Comparison of ENCODE assay signal across 24 cellular contexts in genomic region chr3:131363275-131363674, GRCh38. TPM values are rescaled to one million over a fixed set of nuclear protein-coding genes. Genes with fewer than 3 reads are reported as not detected.
DNase-seq lines count a peak whose midpoint lies in the region; ATAC-seq and TF ChIP-seq lines count a peak whose summit lies in the region.
"Had no signal": no experiment of that assay in that cellular context is flagged by ENCODE, and none has a peak within 500 bp of the region (broad histone marks: within the 10 kb centered on the region; RNA-seq: fewer than 3 reads in every experiment).

No MANE protein-coding gene starts in this region.

- intact Hi-C loops in activated CD4-positive, alpha-beta T cell treated with anti-CD3 and anti-CD28 coated beads, Interleukin-2, amount 10 ng/mL, durations not matched to agents 24 days and 14 days (cut with micrococcal nuclease): no loop called here
- intact Hi-C loops in dendritic cell treated with granulocyte-macrophage colony-stimulating factor and Interleukin-4, amounts not matched to agents 40 ng/mL and 50 ng/mL, for 4 days (cut with micrococcal nuclease): loop anchor here (5.0 to 10.0 kb wide), 2 partner anchors 338 to 1054 kb away; partner anchors contain the start of genes ASTE1, DNAJC13 and NEK11
- intact Hi-C loops in mucosa of descending colon (cut with DNase I, micrococcal nuclease): no loop called here
- intact Hi-C loops in activated CD8-positive, alpha-beta T cell treated with anti-CD3 and anti-CD28 coated beads for 36 hours (cut with micrococcal nuclease): no loop called here

- peaks cover 34% of the 10 kb centered on the region for H3K27me3 Mint-ChIP-seq in activated CD4-positive, alpha-beta T cell treated with anti-CD3 and anti-CD28 coated beads, Interleukin-2, amount 10 ng/mL, durations not matched to agents 24 days and 14 days
- H3K27me3 Mint-ChIP-seq in dendritic cell treated with granulocyte-macrophage colony-stimulating factor and Interleukin-4, amounts not matched to agents 40 ng/mL and 50 ng/mL, for 4 days: no peaks in the 10 kb centered on the region
- peaks cover 50% of the 10 kb centered on the region for H3K27me3 Mint-ChIP-seq in activated T-cell treated with anti-CD3 and anti-CD28 coated beads, Interleukin-2, amount 50 U/mL, for 72 hours (ENCODE audit: low read depth)
- H3K27me3 Mint-ChIP-seq in activated CD8-positive, alpha-beta T cell treated with anti-CD3 and anti-CD28 coated beads for 36 hours: peaks cover 37% of the 10 kb centered on the region
- H3K27me3 Mint-ChIP-seq in T-helper 2 cell treated with Interferon-gamma antibody and Interleukin-4, amounts not matched to agents 5 μg/mL and 100 μg/mL, for 36 hours (ENCODE audit: low read depth): peaks cover 23% of the 10 kb centered on the region

- TF ChIP-seq CTCF in mucosa of descending colon (IDR thresholded peaks at IDR 0.05): no peak
- no peak for TF ChIP-seq CTCF in activated CD8-positive, alpha-beta T cell treated with anti-CD3 and anti-CD28 coated beads for 36 hours (IDR thresholded peaks at IDR 0.05)

- H3K4me1 ChIP-seq in mucosa of descending colon (ENCODE audit: low read depth): peaks cover 4% of the 10 kb centered on the region
- H3K4me1 ChIP-seq: BE2C had no signal

- CTCF ChIA-PET in activated CD8-positive, alpha-beta T cell treated with anti-CD3 and anti-CD28 coated beads for 36 hours (lab: Charles Lee): no interaction called here

- H3K9me3 ChIP-seq in mucosa of descending colon: no peaks in the 10 kb centered on the region
- H3K9me3 ChIP-seq: BE2C had no signal

- no peak overlapping the region for H3K4me3 Mint-ChIP-seq in activated CD4-positive, alpha-beta T cell treated with anti-CD3 and anti-CD28 coated beads, Interleukin-2, amount 10 ng/mL, durations not matched to agents 24 days and 14 days
- peak overlapping the region; percentile 84 for H3K4me3 Mint-ChIP-seq in dendritic cell treated with granulocyte-macrophage colony-stimulating factor and Interleukin-4, amounts not matched to agents 40 ng/mL and 50 ng/mL, for 4 days
- H3K4me3 Mint-ChIP-seq in activated T-cell treated with anti-CD3 and anti-CD28 coated beads, Interleukin-2, amount 50 U/mL, for 72 hours: no peak overlapping the region
- H3K4me3 Mint-ChIP-seq in activated CD8-positive, alpha-beta T cell treated with anti-CD3 and anti-CD28 coated beads for 36 hours: no peak overlapping the region
- H3K4me3 Mint-ChIP-seq in T-helper 2 cell treated with Interferon-gamma antibody and Interleukin-4, amounts not matched to agents 5 μg/mL and 100 μg/mL, for 36 hours: no peak overlapping the region

- peaks cover 4% of the 10 kb centered on the region for H3K9me3 Mint-ChIP-seq in activated CD4-positive, alpha-beta T cell treated with anti-CD3 and anti-CD28 coated beads, Interleukin-2, amount 10 ng/mL, durations not matched to agents 24 days and 14 days
- H3K9me3 Mint-ChIP-seq in dendritic cell treated with granulocyte-macrophage colony-stimulating factor and Interleukin-4, amounts not matched to agents 40 ng/mL and 50 ng/mL, for 4 days: no peaks in the 10 kb centered on the region
- H3K9me3 Mint-ChIP-seq in activated T-cell treated with anti-CD3 and anti-CD28 coated beads, Interleukin-2, amount 50 U/mL, for 72 hours: peaks cover 0 to 1% of the 10 kb centered on the region in 2 donors
- H3K9me3 Mint-ChIP-seq in activated CD8-positive, alpha-beta T cell treated with anti-CD3 and anti-CD28 coated beads for 36 hours: peaks cover 3% of the 10 kb centered on the region
- no peaks in the 10 kb centered on the region for H3K9me3 Mint-ChIP-seq in T-helper 2 cell treated with Interferon-gamma antibody and Interleukin-4, amounts not matched to agents 5 μg/mL and 100 μg/mL, for 36 hours

- peak; percentile 2 for ATAC-seq in mucosa of descending colon
- no peak for ATAC-seq in activated T-cell treated with anti-CD3 and anti-CD28 coated beads, Interleukin-2, amount 50 U/mL, for 72 hours (replicated peaks in 1 of 2)
- no peak for ATAC-seq in activated CD8-positive, alpha-beta T cell treated with anti-CD3 and anti-CD28 coated beads for 36 hours
- ATAC-seq: GM12878, Panc1 had no signal

- no peak overlapping the region for H3K4me3 ChIP-seq in mucosa of descending colon
- H3K4me3 ChIP-seq: GM12878 had no signal

- H3K36me3 Mint-ChIP-seq in activated CD4-positive, alpha-beta T cell treated with anti-CD3 and anti-CD28 coated beads, Interleukin-2, amount 10 ng/mL, durations not matched to agents 24 days and 14 days (ENCODE audit: low read depth): peaks cover 3% of the 10 kb centered on the region
- H3K36me3 Mint-ChIP-seq in dendritic cell treated with granulocyte-macrophage colony-stimulating factor and Interleukin-4, amounts not matched to agents 40 ng/mL and 50 ng/mL, for 4 days (ENCODE audit: low read depth): peaks cover 37% of the 10 kb centered on the region
- H3K36me3 Mint-ChIP-seq in activated T-cell treated with anti-CD3 and anti-CD28 coated beads, Interleukin-2, amount 50 U/mL, for 72 hours (ENCODE audit: insufficient read depth in 2 of 2): peaks cover 0 to 3% of the 10 kb centered on the region in 2 donors
- H3K36me3 Mint-ChIP-seq in activated CD8-positive, alpha-beta T cell treated with anti-CD3 and anti-CD28 coated beads for 36 hours (ENCODE audit: low read depth): no peaks in the 10 kb centered on the region
- H3K36me3 Mint-ChIP-seq in T-helper 2 cell treated with Interferon-gamma antibody and Interleukin-4, amounts not matched to agents 5 μg/mL and 100 μg/mL, for 36 hours (ENCODE audit: low read depth): peaks cover 1% of the 10 kb centered on the region

- POLR2A ChIA-PET in activated CD8-positive, alpha-beta T cell treated with anti-CD3 and anti-CD28 coated beads for 36 hours (lab: Charles Lee): no interaction called here

- peak; percentile 44 for DNase-seq in activated CD4-positive, alpha-beta T cell treated with anti-CD3 and anti-CD28 coated beads, Interleukin-2, amount 10 ng/mL, durations not matched to agents 24 days and 14 days
- DNase-seq in activated CD4-positive, alpha-beta T cell treated with anti-CD3 and anti-CD28 coated beads, Interleukin-2, amount 50 U/mL, for 4 hours: no peak
- DNase-seq in mucosa of descending colon: peak in 2 of 3 donors; percentile 32 to 60
- DNase-seq in activated T-cell treated with anti-CD3 and anti-CD28 coated beads, Interleukin-2, amount 50 U/mL, for 72 hours: no peak
- no peak for DNase-seq in activated CD8-positive, alpha-beta T cell treated with anti-CD3 and anti-CD28 coated beads for 36 hours
- DNase-seq in T-helper 2 cell treated with Interferon-gamma antibody and Interleukin-4, amounts not matched to agents 5 μg/mL and 100 μg/mL, for 36 hours (ENCODE audit: low spot score): no peak
- no peak for DNase-seq in activated gamma-delta T cell (lab: John Stamatoyannopoulos, UW)
- DNase-seq: ACHN, BE2C, DMS79, EL, GDM1, GOT3, HCEC 1CT, Karpas-422, MV-4-11, NCI-H1105, NCI-H1436 treated with DMSO at 0.1 percent for 48 hours, NCI-H1930, NCI-H446 treated with DMSO at 0.1 percent for 48 hours, SHP77 treated with DMSO at 0.1 percent for 48 hours had no signal

- no peaks in the 10 kb centered on the region for H3K36me3 ChIP-seq in mucosa of descending colon (ENCODE audit: low read depth)
- H3K36me3 ChIP-seq: BE2C had no signal

- no peak overlapping the region for H3K27ac Mint-ChIP-seq in activated CD4-positive, alpha-beta T cell treated with anti-CD3 and anti-CD28 coated beads, Interleukin-2, amount 10 ng/mL, durations not matched to agents 24 days and 14 days
- H3K27ac Mint-ChIP-seq in dendritic cell treated with granulocyte-macrophage colony-stimulating factor and Interleukin-4, amounts not matched to agents 40 ng/mL and 50 ng/mL, for 4 days: peak overlapping the region; percentile 99
- no peak overlapping the region for H3K27ac Mint-ChIP-seq in activated T-cell treated with anti-CD3 and anti-CD28 coated beads, Interleukin-2, amount 50 U/mL, for 72 hours
- no peak overlapping the region for H3K27ac Mint-ChIP-seq in activated CD8-positive, alpha-beta T cell treated with anti-CD3 and anti-CD28 coated beads for 36 hours
- H3K27ac Mint-ChIP-seq in T-helper 2 cell treated with Interferon-gamma antibody and Interleukin-4, amounts not matched to agents 5 μg/mL and 100 μg/mL, for 36 hours: no peak overlapping the region

- peaks cover 12% of the 10 kb centered on the region for H3K4me1 Mint-ChIP-seq in activated CD4-positive, alpha-beta T cell treated with anti-CD3 and anti-CD28 coated beads, Interleukin-2, amount 10 ng/mL, durations not matched to agents 24 days and 14 days
- H3K4me1 Mint-ChIP-seq in dendritic cell treated with granulocyte-macrophage colony-stimulating factor and Interleukin-4, amounts not matched to agents 40 ng/mL and 50 ng/mL, for 4 days (ENCODE audit: low read depth): peaks cover 58% of the 10 kb centered on the region
- H3K4me1 Mint-ChIP-seq in activated T-cell treated with anti-CD3 and anti-CD28 coated beads, Interleukin-2, amount 50 U/mL, for 72 hours (ENCODE audit: low read depth): peaks cover 17% of the 10 kb centered on the region
- peaks cover 11% of the 10 kb centered on the region for H3K4me1 Mint-ChIP-seq in activated CD8-positive, alpha-beta T cell treated with anti-CD3 and anti-CD28 coated beads for 36 hours (ENCODE audit: low read depth)
- peaks cover 10% of the 10 kb centered on the region for H3K4me1 Mint-ChIP-seq in T-helper 2 cell treated with Interferon-gamma antibody and Interleukin-4, amounts not matched to agents 5 μg/mL and 100 μg/mL, for 36 hours (ENCODE audit: low read depth)

RNA-seq across cellular contexts. Expression of gene NUDT16, which starts 18.3 kb away (rescaled TPM):
- 8.4 TPM in 2 replicates for total RNA-seq in activated CD4-positive, alpha-beta T cell treated with anti-CD3 and anti-CD28 coated beads, Interleukin-2, amount 10 ng/mL, durations not matched to agents 24 days and 14 days
- 10 to 100 TPM; 31.7 to 45.9 (median 39.9) TPM for total RNA-seq in mucosa of descending colon
- total RNA-seq in activated T-cell treated with anti-CD3 and anti-CD28 coated beads, Interleukin-2, amount 50 U/mL, for 72 hours: 1 to 10 TPM; 8.8 to 9.3 TPM
- total RNA-seq in activated CD8-positive, alpha-beta T cell treated with anti-CD3 and anti-CD28 coated beads for 36 hours: 1 to 10 TPM; 5.1 to 5.5 TPM

Comparison
In these comparisons a context has a peak if more than half of its experiments do, and no peak if none do; other contexts are left out.
1. DNase-seq: peak in activated CD4-positive, alpha-beta T cell treated with anti-CD3 and anti-CD28 coated beads, Interleukin-2, amount 10 ng/mL, durations not matched to agents 24 days and 14 days (single experiment) and mucosa of descending colon (2 of 3); none in activated CD4-positive, alpha-beta T cell treated with anti-CD3 and anti-CD28 coated beads, Interleukin-2, amount 50 U/mL, for 4 hours (0 of 2), activated T-cell treated with anti-CD3 and anti-CD28 coated beads, Interleukin-2, amount 50 U/mL, for 72 hours (0 of 2), activated CD8-positive, alpha-beta T cell treated with anti-CD3 and anti-CD28 coated beads for 36 hours (single experiment), T-helper 2 cell treated with Interferon-gamma antibody and Interleukin-4, amounts not matched to agents 5 μg/mL and 100 μg/mL, for 36 hours (single experiment) and activated gamma-delta T cell (single experiment).